ENCODE assay signal across 8 cellular contexts in genomic region chr11:14357843-14358728, GRCh38. TPM values are rescaled to one million over a fixed set of nuclear protein-coding genes. Genes with fewer than 3 reads are reported as not detected.
A peak's percentile ranks its signal among the peaks of the same experiment; 100 is the strongest.
DNase-seq lines count a peak whose midpoint lies in the region; ATAC-seq and TF ChIP-seq lines count a peak whose summit lies in the region.

No MANE protein-coding gene starts in this region.

- H3K4me3 Mint-ChIP-seq in CD4-positive, alpha-beta memory T cell = peak overlapping the region; percentile 91 to 99 (median 97)

- H3K4me1 Mint-ChIP-seq in CD4-positive, alpha-beta memory T cell = peaks cover 25 to 45% (median 34%) of the 10 kb centered on the region in 4 donors

- peaks cover 0 to 5% of the 10 kb centered on the region in 2 donors for H3K36me3 Mint-ChIP-seq in CD4-positive, alpha-beta memory T cell

- 0 to 1% (median 1%) methylated on average over 14 to 74 of the region's 74 CpGs for WGBS in adrenal gland, 4 donors

- ATAC-seq in GM19328 (IDR thresholded peaks at IDR 0.05; ENCODE audit: unreplicated experiment) = peak; percentile 42
- ATAC-seq in HG03378 (IDR thresholded peaks at IDR 0.05; ENCODE audit: unreplicated experiment) = peak; percentile 34

- TF ChIP-seq CTCF in adrenal gland (IDR thresholded peaks at IDR 0.05) = no peak

- H3K27me3 Mint-ChIP-seq in CD4-positive, alpha-beta memory T cell = no peaks in the 10 kb centered on the region

- peak overlapping the region; percentile 52 to 66 for H3K4me3 ChIP-seq in CD4-positive, alpha-beta memory T cell (ENCODE audit: low read length in 2 of 2)
- H3K4me3 ChIP-seq in adrenal gland (peak overlapping the region; percentile 36 to 96 (median 54)), skeletal muscle cell (ENCODE audit: low read depth, low read length) (peak overlapping the region; percentile 75)

- peak overlapping the region; percentile 79 to 98 (median 91) for H3K27ac Mint-ChIP-seq in CD4-positive, alpha-beta memory T cell

- H3K4me1 ChIP-seq in CD4-positive, alpha-beta memory T cell (ENCODE audit: insufficient read depth, low read length) = peaks cover 16% of the 10 kb centered on the region
- H3K4me1 ChIP-seq in adrenal gland (replicated peaks in 1 of 2) = peaks cover 5 to 9% of the 10 kb centered on the region in 2 donors

- TF ChIP-seq POLR2A in adrenal gland (IDR thresholded peaks at IDR 0.05) = no peak

- intact Hi-C loops in CD4-positive, alpha-beta memory T cell (cut with micrococcal nuclease) = loop anchor here (2.0 to 10.0 kb wide), 5 partner anchors 23 to 893 kb away; partner anchors contain the start of genes BTBD10 and CYP2R1
- intact Hi-C loops in adrenal gland (cut with DNase I) = loop anchor here in 1 of 2 donors (10.0 kb wide), 1 partner anchor 53 kb away; no protein-coding TSS in a partner anchor

- no peaks in the 10 kb centered on the region for H3K9me3 Mint-ChIP-seq in CD4-positive, alpha-beta memory T cell

- H3K27me3 ChIP-seq in CD4-positive, alpha-beta memory T cell (ENCODE audit: insufficient read depth, low read length) = no peaks in the 10 kb centered on the region
- no peaks in the 10 kb centered on the region for H3K27me3 ChIP-seq in adrenal gland

- peak overlapping the region; percentile 44 for H3K27ac ChIP-seq in CD4-positive, alpha-beta memory T cell (ENCODE audit: low read depth, low read length)
- peak overlapping the region in 4 of 5 donors; percentile 59 to 90 (median 62) for H3K27ac ChIP-seq in adrenal gland

- in situ Hi-C loops in SK-MEL-5 (cut with HindIII; ENCODE audit: low pct_unique_long_range_greater_than_20kb, low sequenced_read_pairs) = no loop called here

- no peaks in the 10 kb centered on the region for H3K36me3 ChIP-seq in CD4-positive, alpha-beta memory T cell (ENCODE audit: insufficient read depth, low read length)
- H3K36me3 ChIP-seq in adrenal gland (replicated peaks in 1 of 2) = no peaks in the 10 kb centered on the region

- CTCF ChIA-PET in CD4-positive, alpha-beta memory T cell (lab: Charles Lee; ENCODE audit: partially characterized antibody) = interaction anchor here (1.6 kb wide), 1 partner anchor 97 kb away, joined by 5 read pairs; no protein-coding TSS in a partner anchor

- POLR2A ChIA-PET in CD4-positive, alpha-beta memory T cell (lab: Charles Lee; ENCODE audit: partially characterized antibody) = interaction anchor here (0.8 to 1.6 kb wide), 4 partner anchors 11 to 142 kb away, joined by 3 to 5 read pairs (median 4); partner anchors contain the start of gene COPB1

- DNase-seq in CD4-positive, alpha-beta memory T cell = peak; percentile 27 to 46 (median 38)
- DNase-seq in SK-MEL-5 (ENCODE audit: low read depth, low spot score) (peak; percentile 63), adrenal gland (peak; percentile 33 to 61 (median 51)), hepatic stellate cell (ENCODE audit: low spot score) (peak; percentile 77), skeletal muscle cell (ENCODE audit: low read depth) (no peak), GDM1 (lab: John Stamatoyannopoulos, UW) (no peak)

- H3K9me3 ChIP-seq in CD4-positive, alpha-beta memory T cell (ENCODE audit: control insufficient read depth in 1 of 2, low read length in 2 of 2) = no peaks in the 10 kb centered on the region
- no peaks in the 10 kb centered on the region for H3K9me3 ChIP-seq in adrenal gland (replicated peaks in 1 of 3)

RNA-seq across cellular contexts. Expression of gene RRAS2, which starts 0.9 kb away (rescaled TPM):
- total RNA-seq in CD4-positive, alpha-beta memory T cell = 10 to 100 TPM; 11.4 to 11.8 TPM
- 10 to 100 TPM; 11.5 to 12.5 TPM for polyA plus RNA-seq in CD4-positive, alpha-beta memory T cell
- 32.3 and 37.3 TPM in 2 replicates for total RNA-seq in SK-MEL-5 (2014; rRNA removed; shearing (Covaris generic))
- 20.3 and 22.6 TPM in 2 replicates for polyA plus RNA-seq in SK-MEL-5 (2015; cell fraction: cytosol; rRNA removed)
- 6.4 and 10.2 TPM in 2 replicates for polyA plus RNA-seq in SK-MEL-5 (2015; cell fraction: nucleus; rRNA removed)
- total RNA-seq in adrenal gland = 10 to 100 TPM; 19.8 to 59.3 (median 28.6) TPM
- polyA plus RNA-seq in adrenal gland = 10 to 100 TPM in 2 of 3 donors, 1 to 10 TPM in 1; 9.2 to 28.3 (median 10.7) TPM

Comparison
In these comparisons a context has a peak if more than half of its experiments do, and no peak if none do; other contexts are left out.
1. DNase-seq: peak in CD4-positive, alpha-beta memory T cell (5 of 5), SK-MEL-5 (single experiment), adrenal gland (7 of 7) and hepatic stellate cell (single experiment); none in skeletal muscle cell (single experiment) and GDM1 (single experiment).
2. Peak in every context shown above with its lines, with median percentiles within 50 percentile points of each other: H3K4me3 ChIP-seq.